ENCODE assay signal across 31 cellular contexts in genomic region chr1:54190526-54190925, GRCh38. TPM values are rescaled to one million over a fixed set of nuclear protein-coding genes. Genes with fewer than 3 reads are reported as not detected.
"Had no signal": no experiment of that assay in that cellular context is flagged by ENCODE, and none has a peak within 500 bp of the region (broad histone marks: within the 10 kb centered on the region; RNA-seq: fewer than 3 reads in every experiment).

No MANE protein-coding gene starts in this region.

- ATAC-seq: activated CD8-positive, alpha-beta T cell treated with anti-CD3 and anti-CD28 coated beads for 36 hours; activated naive CD8-positive, alpha-beta T cell treated with anti-CD3 and anti-CD28 coated beads, Interleukin-2, amount 50 U/mL, for 24 hours; activated T-cell treated with anti-CD3 and anti-CD28 coated beads, Interleukin-2, amount 50 U/mL, for 4 hours; activated T-cell treated with anti-CD3 and anti-CD28 coated beads, Interleukin-2, amount 50 U/mL, for 72 hours; activated T-helper 17 cell treated with anti-CD3 and anti-CD28 coated beads, Interleukin-2, amount 50 U/mL, for 72 hours had no signal

- DNase-seq: activated B cell treated with CpG ODN at 0.5 μM for 24 hours; activated CD4-positive, alpha-beta memory T cell treated with anti-CD3 and anti-CD28 coated beads for 36 hours; activated CD4-positive, alpha-beta T cell treated with anti-CD3 and anti-CD28 coated beads for 4 hours; activated CD4-positive, alpha-beta T cell treated with anti-CD3 and anti-CD28 coated beads, Interleukin-2, amount 10 ng/mL, durations not matched to agents 24 days and 14 days; activated CD4-positive, alpha-beta T cell treated with anti-CD3 and anti-CD28 coated beads, Interleukin-2, amount 50 U/mL, for 1 hour; activated CD4-positive, alpha-beta T cell treated with anti-CD3 and anti-CD28 coated beads, Interleukin-2, amount 50 U/mL, for 4 hours; activated CD4-positive, CD25-positive, alpha-beta regulatory T cell treated with anti-CD3 and anti-CD28 coated beads, Interleukin-2, amount 50 U/mL, for 72 hours; activated CD8-positive, alpha-beta memory T cell treated with anti-CD3 and anti-CD28 coated beads, Interleukin-2, amount 50 U/mL, for 4 hours; activated CD8-positive, alpha-beta T cell treated with anti-CD3 and anti-CD28 coated beads for 36 hours; activated effector memory CD4-positive, alpha-beta T cell treated with anti-CD3 and anti-CD28 coated beads, Interleukin-2, amount 50 U/mL, for 16 hours; activated gamma-delta T cell treated with Interleukin-2 at 50 U/mL for 16 hours; activated naive CD4-positive, alpha-beta T cell; activated naive CD4-positive, alpha-beta T cell treated with anti-CD3 and anti-CD28 coated beads, Interleukin-2, amount 10 ng/mL, durations not matched to agents 7 days and 5 days; activated naive CD8-positive, alpha-beta T cell treated with anti-CD3 and anti-CD28 coated beads, Interleukin-2, amount 10 ng/mL, durations not matched to agents 7 days and 5 days; activated naive CD8-positive, alpha-beta T cell treated with anti-CD3 and anti-CD28 coated beads, Interleukin-2, amount 50 U/mL, for 24 hours; activated T-cell treated with anti-CD3 and anti-CD28 coated beads for 4 hours; activated T-cell treated with anti-CD3 and anti-CD28 coated beads, Interleukin-2, amount 50 U/mL, for 1 hour; activated T-cell treated with anti-CD3 and anti-CD28 coated beads, Interleukin-2, amount 50 U/mL, for 4 hours; activated T-cell treated with anti-CD3 and anti-CD28 coated beads, Interleukin-2, amount 50 U/mL, for 72 hours; amygdala; anterior cingulate cortex; central memory CD4-positive, alpha-beta T cell; T-helper 1 cell; T-helper 2 cell; T-helper 9 cell had no signal

RNA-seq across cellular contexts. Expression of gene CDCP2, which starts 37.7 kb away (rescaled TPM):
- total RNA-seq: activated B cell treated with CpG ODN at 0.5 μM for 24 hours; activated CD4-positive, alpha-beta memory T cell treated with anti-CD3 and anti-CD28 coated beads for 36 hours; activated CD4-positive, alpha-beta T cell treated with anti-CD3 and anti-CD28 coated beads, Interleukin-2, amount 10 ng/mL, durations not matched to agents 24 days and 14 days; activated CD8-positive, alpha-beta memory T cell treated with anti-CD3 and anti-CD28 coated beads for 36 hours; activated T-cell treated with anti-CD3 and anti-CD28 coated beads, Interleukin-2, amount 50 U/mL, for 4 hours; activated T-cell treated with anti-CD3 and anti-CD28 coated beads, Interleukin-2, amount 50 U/mL, for 72 hours; activated T-helper 1 cell treated with anti-CD3 and anti-CD28 coated beads, Interleukin-12 subunit alpha, Interleukin-12 subunit beta, Interleukin-2, Interleukin-4 antibody, amounts not matched to agents 30 ng/mL and 10 ng/mL and 1 ng/mL, durations not matched to agents 14 hours and 24 hours and 36 hours; ascending aorta; bronchial epithelial cell; cerebellum had no signal
